ENCODE assay signal across 8 cellular contexts in the genomic region with DNA sequence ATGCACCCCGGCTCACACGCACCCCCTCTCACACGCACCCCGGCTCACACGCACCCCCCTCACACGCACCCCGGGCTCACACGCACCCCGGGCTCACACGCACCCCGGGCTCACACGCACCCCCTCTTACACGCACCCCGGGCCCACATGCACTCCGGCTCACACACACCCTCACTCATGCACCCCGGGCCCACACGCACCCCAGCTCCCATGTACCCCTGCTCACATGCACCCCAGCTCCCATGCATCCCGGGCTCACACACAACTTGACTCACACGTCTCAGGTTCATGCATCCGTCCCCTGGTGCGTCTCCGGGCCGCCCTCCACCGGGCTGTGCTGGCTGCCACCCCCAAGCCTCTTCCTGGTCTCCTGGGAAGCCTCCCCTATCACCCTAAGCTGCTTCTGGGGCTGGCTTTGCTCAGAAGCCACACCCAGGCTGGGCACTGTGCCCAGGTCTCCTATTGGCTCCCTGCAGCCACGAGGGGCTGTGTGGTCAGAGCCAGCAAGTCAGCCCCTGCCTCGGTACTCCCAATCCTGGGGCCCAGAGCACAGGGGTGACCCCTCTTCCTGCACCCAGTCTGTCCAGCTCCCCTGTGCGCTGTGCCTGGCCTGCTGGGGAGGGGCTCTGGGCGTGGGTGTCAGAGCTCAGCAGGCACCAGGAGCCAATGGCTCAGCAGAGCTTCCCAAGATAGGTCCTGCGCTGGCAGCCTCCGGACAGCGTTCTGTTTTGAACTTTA. TPM values are rescaled to one million over a fixed set of nuclear protein-coding genes. Genes with fewer than 3 reads are reported as not detected.
DNase-seq lines count a peak whose midpoint lies in the region; ATAC-seq and TF ChIP-seq lines count a peak whose summit lies in the region.

No MANE protein-coding gene starts in this region.

- CTCF ChIA-PET in A673 (lab: Charles Lee) = no interaction called here

- TF ChIP-seq POLR2A in tibial nerve (IDR thresholded peaks at IDR 0.05) = no peak

- H3K36me3 ChIP-seq in A673 (ENCODE audit: insufficient read depth, low read length, poor library complexity, severe bottlenecking) = no peaks in the 10 kb centered on the region
- peaks cover 0 to 34% (median 0%) of the 10 kb centered on the region in 3 donors for H3K36me3 ChIP-seq in tibial nerve

- no peak overlapping the region for H3K4me3 Mint-ChIP-seq in activated T-cell treated with anti-CD3 and anti-CD28 coated beads, Interleukin-2, amount 50 U/mL, for 72 hours

- TF ChIP-seq EP300 in tibial nerve (IDR thresholded peaks at IDR 0.05) = peak in 1 of 2 donors; percentile 24

- no peaks in the 10 kb centered on the region for H3K4me1 Mint-ChIP-seq in activated T-cell treated with anti-CD3 and anti-CD28 coated beads, Interleukin-2, amount 50 U/mL, for 72 hours (ENCODE audit: low read depth)

- H3K4me1 ChIP-seq in A673 (ENCODE audit: insufficient read depth, low read length, poor library complexity, severe bottlenecking) (peaks cover 15% of the 10 kb centered on the region), tibial nerve (peaks cover 0 to 87% (median 16%) of the 10 kb centered on the region in 4 donors)

- H3K27me3 ChIP-seq in A673 (replicated peaks; ENCODE audit: insufficient read depth, low read depth, low read length, poor library complexity) (no peaks in the 10 kb centered on the region), tibial nerve (no peaks in the 10 kb centered on the region)

- POLR2A ChIA-PET in A673 (lab: Charles Lee; ENCODE audit: low non-redundant PET) = interaction anchor here (0.6 to 0.7 kb wide), 2 partner anchors 189 to 200 kb away, joined by 3 to 13 read pairs; no protein-coding TSS in a partner anchor

- H3K36me3 Mint-ChIP-seq in activated T-cell treated with anti-CD3 and anti-CD28 coated beads, Interleukin-2, amount 50 U/mL, for 72 hours (ENCODE audit: insufficient read depth in 2 of 2) = no peaks in the 10 kb centered on the region

- no peak for TF ChIP-seq CTCF in A673 (conservative IDR thresholded peaks at IDR 0.05; ENCODE audit: low read depth, low read length)
- TF ChIP-seq CTCF in tibial nerve (IDR thresholded peaks at IDR 0.05) = no peak

- DNase-seq in A673 (ENCODE audit: low spot score) (peak; percentile 92), NAMALWA (ENCODE audit: low spot score) (peak; percentile 40), amniotic epithelial cell (ENCODE audit: low read depth) (peak; percentile 93), hippocampal formation (lab: John Stamatoyannopoulos, UW) (peak; percentile 41 to 47), tibial nerve (ENCODE audit: low spot score in 2 of 2) (peak; percentile 61 to 62), HPDE6-E6E7 (ENCODE audit: extremely low spot score) (no peak)
- DNase-seq in activated T-cell treated with anti-CD3 and anti-CD28 coated beads, Interleukin-2, amount 50 U/mL, for 72 hours = no peak
- no peak for DNase-seq in activated CD8-positive, alpha-beta memory T cell treated with anti-CD3 and anti-CD28 coated beads, Interleukin-2, amount 50 U/mL, for 48 hours

- no peak overlapping the region for H3K27ac Mint-ChIP-seq in activated T-cell treated with anti-CD3 and anti-CD28 coated beads, Interleukin-2, amount 50 U/mL, for 72 hours

- intact Hi-C loops in A673 (cut with micrococcal nuclease; ENCODE audit: unreplicated experiment) = loop anchor here (10.0 kb wide), 1 partner anchor 115 kb away; no protein-coding TSS in a partner anchor

- WGBS in tibial nerve, 2 donors = 20 to 41% methylated on average over 22 to 23 of the region's 31 CpGs

- H3K27me3 Mint-ChIP-seq in activated T-cell treated with anti-CD3 and anti-CD28 coated beads, Interleukin-2, amount 50 U/mL, for 72 hours (ENCODE audit: low read depth) = no peaks in the 10 kb centered on the region

- H3K4me3 ChIP-seq in A673 (ENCODE audit: low read depth, low read length, poor library complexity, severe bottlenecking) = peak overlapping the region; percentile 53
- H3K4me3 ChIP-seq in tibial nerve = peak overlapping the region in 2 of 4 donors; percentile 16 to 20

- BruUV-seq in A673 (replicated peaks; lab: Mats Ljungman, UMichigan) = no TSS peak

- H3K9me3 Mint-ChIP-seq in activated T-cell treated with anti-CD3 and anti-CD28 coated beads, Interleukin-2, amount 50 U/mL, for 72 hours = no peaks in the 10 kb centered on the region

- no peaks in the 10 kb centered on the region for H3K9me3 ChIP-seq in A673 (ENCODE audit: low read depth, low read length, poor library complexity, severe bottlenecking)
- H3K9me3 ChIP-seq in tibial nerve = no peaks in the 10 kb centered on the region

- H3K27ac ChIP-seq in A673 (ENCODE audit: low read depth, low read length, poor library complexity, severe bottlenecking) (peak overlapping the region; percentile 60), tibial nerve (peak overlapping the region in 2 of 4 donors; percentile 53 to 60)

- no peak for ATAC-seq in activated T-cell treated with anti-CD3 and anti-CD28 coated beads, Interleukin-2, amount 50 U/mL, for 72 hours (replicated peaks in 1 of 2)

RNA-seq across cellular contexts. Expression of gene TSPAN4, which starts 16.9 kb away (rescaled TPM):
- total RNA-seq in A673 (2021) (17.5 and 20.4 TPM in 2 replicates), tibial nerve (100 to 1,000 TPM; 139 to 256 (median 221) TPM)
- 10 to 100 TPM; 12.2 to 14.9 TPM for total RNA-seq in activated T-cell treated with anti-CD3 and anti-CD28 coated beads, Interleukin-2, amount 50 U/mL, for 72 hours

RNA-seq across cellular contexts. Expression of gene POLR2L, which starts 17.2 kb away (rescaled TPM):
- total RNA-seq in A673 (2021) (88.7 and 117 TPM in 2 replicates), tibial nerve (100 to 1,000 TPM in 2 of 4 donors, 10 to 100 TPM in 2; 71.7 to 140 (median 110) TPM)
- 10 to 100 TPM; 28.2 to 30.9 TPM for total RNA-seq in activated T-cell treated with anti-CD3 and anti-CD28 coated beads, Interleukin-2, amount 50 U/mL, for 72 hours

RNA-seq across cellular contexts. Expression of gene CD151, which starts 26.8 kb away (rescaled TPM):
- total RNA-seq in A673 (2021) = 123 and 127 TPM in 2 replicates
- 100 to 1,000 TPM; 264 to 309 (median 281) TPM for total RNA-seq in tibial nerve
- 10 to 100 TPM; 35.4 to 42.2 TPM for total RNA-seq in activated T-cell treated with anti-CD3 and anti-CD28 coated beads, Interleukin-2, amount 50 U/mL, for 72 hours

RNA-seq across cellular contexts. Expression of gene CRACR2B, which starts 31.8 kb away (rescaled TPM):
- total RNA-seq in A673 (2021) (0.90 and 1.1 TPM in 2 replicates), tibial nerve (10 to 100 TPM in 3 of 4 donors, 1 to 10 TPM in 1; 7.1 to 19.7 (median 16.8) TPM)
- 10 to 100 TPM in 1 of 2 donors, 1 to 10 TPM in 1; 5.5 to 13.3 TPM for total RNA-seq in activated T-cell treated with anti-CD3 and anti-CD28 coated beads, Interleukin-2, amount 50 U/mL, for 72 hours

RNA-seq across cellular contexts. Expression of gene PNPLA2, which starts 40.8 kb away (rescaled TPM):
- 45.0 and 45.4 TPM in 2 replicates for total RNA-seq in A673 (2021)
- 100 to 1,000 TPM; 136 to 314 (median 187) TPM for total RNA-seq in tibial nerve
- total RNA-seq in activated T-cell treated with anti-CD3 and anti-CD28 coated beads, Interleukin-2, amount 50 U/mL, for 72 hours = 10 to 100 TPM; 64.5 to 77.1 TPM

Comparison
In these comparisons a context has a peak if more than half of its experiments do, and no peak if none do; other contexts are left out.
1. DNase-seq: peak in A673 (single experiment), NAMALWA (single experiment), amniotic epithelial cell (single experiment), hippocampal formation (2 of 2) and tibial nerve (2 of 2); none in HPDE6-E6E7 (single experiment), activated T-cell treated with anti-CD3 and anti-CD28 coated beads, Interleukin-2, amount 50 U/mL, for 72 hours (0 of 2) and activated CD8-positive, alpha-beta memory T cell treated with anti-CD3 and anti-CD28 coated beads, Interleukin-2, amount 50 U/mL, for 48 hours (single experiment).